15 cellular contexts compared by ENCODE assay signal in genomic region chr17:5299383-5299782, GRCh38.
"Had no signal": no experiment of that assay in that cellular context is flagged by ENCODE, and none has a peak within 500 bp of the region (broad histone marks: within the 10 kb centered on the region; RNA-seq: fewer than 3 reads in every experiment).

No MANE protein-coding gene starts in this region.

- DNase-seq: activated CD4-positive, alpha-beta T cell treated with anti-CD3 and anti-CD28 coated beads, Interleukin-2, amount 10 ng/mL, durations not matched to agents 7 days and 5 days; activated gamma-delta T cell; activated naive CD8-positive, alpha-beta T cell treated with anti-CD3 and anti-CD28 coated beads, Interleukin-2, amount 10 ng/mL, durations not matched to agents 7 days and 5 days; activated T-cell treated with anti-CD3 and anti-CD28 coated beads, Interleukin-2, amount 50 U/mL, for 24 hours; anterior cingulate cortex; dorsolateral prefrontal cortex; heart left ventricle; left colon; mammary epithelial cell; nephron progenitor cell; stimulated activated CD4-positive, alpha-beta T cell treated with anti-CD3 and anti-CD28 coated beads, Interleukin-2, amount 100 ng/mL, for 48 hours; stimulated activated naive CD8-positive, alpha-beta T cell treated with anti-CD3 and anti-CD28 coated beads, Interleukin-15, amount 100 ng/mL, for 72 hours had no signal

- H3K27me3 Mint-ChIP-seq: activated CD4-positive, alpha-beta T cell treated with anti-CD3 and anti-CD28 coated beads, Interleukin-2, amount 10 ng/mL, durations not matched to agents 7 days and 5 days; activated naive CD8-positive, alpha-beta T cell treated with anti-CD3 and anti-CD28 coated beads, Interleukin-2, amount 10 ng/mL, durations not matched to agents 7 days and 5 days; activated T-cell treated with anti-CD3 and anti-CD28 coated beads, Interleukin-2, amount 50 U/mL, for 24 hours; stimulated activated naive CD8-positive, alpha-beta T cell treated with anti-CD3 and anti-CD28 coated beads, Interleukin-15, amount 100 ng/mL, for 72 hours had no signal

- H3K36me3 ChIP-seq: thoracic aorta had no signal

- H3K4me3 ChIP-seq: dorsolateral prefrontal cortex, heart left ventricle, thoracic aorta had no signal

- H3K27me3 ChIP-seq: dorsolateral prefrontal cortex, heart left ventricle had no signal

- H3K4me3 Mint-ChIP-seq: activated CD4-positive, alpha-beta T cell treated with anti-CD3 and anti-CD28 coated beads, Interleukin-2, amount 10 ng/mL, durations not matched to agents 7 days and 5 days; activated naive CD8-positive, alpha-beta T cell treated with anti-CD3 and anti-CD28 coated beads, Interleukin-2, amount 10 ng/mL, durations not matched to agents 7 days and 5 days; activated T-cell treated with anti-CD3 and anti-CD28 coated beads, Interleukin-2, amount 50 U/mL, for 24 hours; nephron progenitor cell; stimulated activated naive CD8-positive, alpha-beta T cell treated with anti-CD3 and anti-CD28 coated beads, Interleukin-15, amount 100 ng/mL, for 72 hours; WTC11 had no signal

- H3K9me3 Mint-ChIP-seq: activated CD4-positive, alpha-beta T cell treated with anti-CD3 and anti-CD28 coated beads, Interleukin-2, amount 10 ng/mL, durations not matched to agents 7 days and 5 days; activated naive CD8-positive, alpha-beta T cell treated with anti-CD3 and anti-CD28 coated beads, Interleukin-2, amount 10 ng/mL, durations not matched to agents 7 days and 5 days; activated T-cell treated with anti-CD3 and anti-CD28 coated beads, Interleukin-2, amount 50 U/mL, for 24 hours; nephron progenitor cell; stimulated activated naive CD8-positive, alpha-beta T cell treated with anti-CD3 and anti-CD28 coated beads, Interleukin-15, amount 100 ng/mL, for 72 hours; WTC11 had no signal

- H3K27ac Mint-ChIP-seq: activated CD4-positive, alpha-beta T cell treated with anti-CD3 and anti-CD28 coated beads, Interleukin-2, amount 10 ng/mL, durations not matched to agents 7 days and 5 days; activated naive CD8-positive, alpha-beta T cell treated with anti-CD3 and anti-CD28 coated beads, Interleukin-2, amount 10 ng/mL, durations not matched to agents 7 days and 5 days; nephron progenitor cell; stimulated activated naive CD8-positive, alpha-beta T cell treated with anti-CD3 and anti-CD28 coated beads, Interleukin-15, amount 100 ng/mL, for 72 hours had no signal

- H3K4me1 Mint-ChIP-seq: nephron progenitor cell had no signal

- ATAC-seq: esophagus mucosa; left colon; stimulated activated naive CD8-positive, alpha-beta T cell treated with anti-CD3 and anti-CD28 coated beads, Interleukin-15, amount 100 ng/mL, for 72 hours; WTC11 had no signal

- H3K27ac ChIP-seq: dorsolateral prefrontal cortex had no signal

- H3K9me3 ChIP-seq: heart left ventricle, thoracic aorta had no signal
